ENCODE assay signal across 8 cellular contexts in genomic region chr19:43533546-43534304, GRCh38. TPM values are rescaled to one million over a fixed set of nuclear protein-coding genes. Genes with fewer than 3 reads are reported as not detected.
DNase-seq lines count a peak whose midpoint lies in the region; ATAC-seq and TF ChIP-seq lines count a peak whose summit lies in the region.

No MANE protein-coding gene starts in this region.

- peaks cover 23% of the 10 kb centered on the region for H3K4me1 Mint-ChIP-seq in activated CD4-positive, alpha-beta T cell treated with anti-CD3 and anti-CD28 coated beads, Interleukin-2, amount 10 ng/mL, durations not matched to agents 7 days and 5 days

- H3K4me3 Mint-ChIP-seq in activated CD4-positive, alpha-beta T cell treated with anti-CD3 and anti-CD28 coated beads, Interleukin-2, amount 10 ng/mL, durations not matched to agents 7 days and 5 days, result peak overlapping the region; percentile 89

- ATAC-seq in HG03432 (IDR thresholded peaks at IDR 0.05; ENCODE audit: unreplicated experiment) (peak; percentile 63), left colon (peak; percentile 68)

- peaks cover 19% of the 10 kb centered on the region for H3K36me3 Mint-ChIP-seq in activated CD4-positive, alpha-beta T cell treated with anti-CD3 and anti-CD28 coated beads, Interleukin-2, amount 10 ng/mL, durations not matched to agents 7 days and 5 days (ENCODE audit: low read depth)

- peak overlapping the region; percentile 58 for H3K4me3 ChIP-seq in AG09309 (ENCODE audit: control insufficient read depth, low read depth, low read length)
- peak overlapping the region; percentile 80 for H3K4me3 ChIP-seq in coronary artery

- peak; percentile 8 for TF ChIP-seq POLR2A in GM19193 (IDR thresholded peaks at IDR 0.05; ENCODE audit: extremely low read depth, insufficient read depth, insufficient read length)

- POLR2A ChIA-PET in activated CD4-positive, alpha-beta T cell treated with anti-CD3 and anti-CD28 coated beads, Interleukin-2, amount 10 ng/mL, durations not matched to agents 7 days and 5 days (lab: Charles Lee), result interaction anchor here (1.1 kb wide), 1 partner anchor 61 kb away, joined by 5 read pairs; no protein-coding TSS in a partner anchor

- H3K9me3 Mint-ChIP-seq in activated CD4-positive, alpha-beta T cell treated with anti-CD3 and anti-CD28 coated beads, Interleukin-2, amount 10 ng/mL, durations not matched to agents 7 days and 5 days, result peaks cover 2% of the 10 kb centered on the region

- peak overlapping the region; percentile 85 to 97 for H3K27ac ChIP-seq in coronary artery

- TF ChIP-seq CTCF in AG09309 (IDR thresholded peaks at IDR 0.05; ENCODE audit: control insufficient read depth, insufficient read depth, low read depth, low read length, missing control alignments), result no peak
- no peak for TF ChIP-seq CTCF in coronary artery (IDR thresholded peaks at IDR 0.05)

- H3K27me3 Mint-ChIP-seq in activated CD4-positive, alpha-beta T cell treated with anti-CD3 and anti-CD28 coated beads, Interleukin-2, amount 10 ng/mL, durations not matched to agents 7 days and 5 days, result no peaks in the 10 kb centered on the region

- DNase-seq in AG09309 (ENCODE audit: low read depth) (peak; percentile 98), NCI-H524 treated with DMSO at 0.1 percent for 48 hours (lab: John Stamatoyannopoulos, UW) (peak; percentile 18), coronary artery (ENCODE audit: low spot score) (peak; percentile 100), left colon (peak; percentile 99 to 100)
- peak; percentile 96 for DNase-seq in activated CD4-positive, alpha-beta T cell treated with anti-CD3 and anti-CD28 coated beads, Interleukin-2, amount 10 ng/mL, durations not matched to agents 7 days and 5 days
- DNase-seq in stimulated activated CD4-positive, alpha-beta T cell treated with anti-CD3 and anti-CD28 coated beads, Interleukin-1b, Interleukin-23, amount 100 ng/mL, for 24 hours (ENCODE audit: low read depth in 4 of 4, low spot score in 1 of 4), result peak; percentile 79 to 96 (median 86)

- CTCF ChIA-PET in activated CD4-positive, alpha-beta T cell treated with anti-CD3 and anti-CD28 coated beads, Interleukin-2, amount 10 ng/mL, durations not matched to agents 7 days and 5 days (lab: Charles Lee), result interaction anchor here (0.8 to 4.5 kb wide), 5 partner anchors 15 to 87 kb away, joined by 4 to 21 read pairs (median 6); no protein-coding TSS in a partner anchor

- H3K27ac Mint-ChIP-seq in activated CD4-positive, alpha-beta T cell treated with anti-CD3 and anti-CD28 coated beads, Interleukin-2, amount 10 ng/mL, durations not matched to agents 7 days and 5 days, result peak overlapping the region; percentile 100

- intact Hi-C loops in left colon (cut with DNase I, micrococcal nuclease), result no loop called here

RNA-seq across cellular contexts. Expression of gene ZNF575, which starts 0.7 kb away (rescaled TPM):
- 1 to 10 TPM; 6.2 to 6.3 TPM for total RNA-seq in activated CD4-positive, alpha-beta T cell treated with anti-CD3 and anti-CD28 coated beads, Interleukin-2, amount 10 ng/mL, durations not matched to agents 7 days and 5 days
- total RNA-seq in left colon, result 1 to 10 TPM; 6.5 to 7.7 TPM

RNA-seq across cellular contexts. Expression of gene ETHE1, which starts 6.7 kb away (rescaled TPM):
- 10 to 100 TPM; 66.8 to 73.7 TPM for total RNA-seq in activated CD4-positive, alpha-beta T cell treated with anti-CD3 and anti-CD28 coated beads, Interleukin-2, amount 10 ng/mL, durations not matched to agents 7 days and 5 days
- total RNA-seq in left colon, result 100 to 1,000 TPM; 480 to 631 TPM

RNA-seq across cellular contexts. Expression of gene PHLDB3, which starts 29.2 kb away (rescaled TPM):
- total RNA-seq in activated CD4-positive, alpha-beta T cell treated with anti-CD3 and anti-CD28 coated beads, Interleukin-2, amount 10 ng/mL, durations not matched to agents 7 days and 5 days, result 10 to 100 TPM; 11.9 to 18.6 TPM
- 10 to 100 TPM in 1 of 2 donors, 1 to 10 TPM in 1; 9.7 to 11.6 TPM for total RNA-seq in left colon

RNA-seq across cellular contexts. Expression of gene XRCC1, which starts 41.6 kb away (rescaled TPM):
- total RNA-seq in activated CD4-positive, alpha-beta T cell treated with anti-CD3 and anti-CD28 coated beads, Interleukin-2, amount 10 ng/mL, durations not matched to agents 7 days and 5 days, result 10 to 100 TPM; 41.2 to 42.6 TPM
- 10 to 100 TPM; 16.5 to 17.3 TPM for total RNA-seq in left colon

RNA-seq across cellular contexts. Expression of gene PINLYP, which starts 41.9 kb away (rescaled TPM):
- total RNA-seq in activated CD4-positive, alpha-beta T cell treated with anti-CD3 and anti-CD28 coated beads, Interleukin-2, amount 10 ng/mL, durations not matched to agents 7 days and 5 days, result 1 to 10 TPM; 4.1 to 5.0 TPM
- 1 to 10 TPM in 1 of 2 donors, under 1 TPM in 1; 0.95 to 1.6 TPM for total RNA-seq in left colon

Comparison
In these comparisons a context has a peak if more than half of its experiments do, and no peak if none do; other contexts are left out.
1. Peak in every context shown above with its lines: DNase-seq, ATAC-seq, H3K4me3 ChIP-seq and H3K27ac ChIP-seq.
2. DNase-seq: peak in every context shown above with its lines; median percentile 100 in coronary artery; 100 in left colon; 98 in AG09309; 96 in activated CD4-positive, alpha-beta T cell treated with anti-CD3 and anti-CD28 coated beads, Interleukin-2, amount 10 ng/mL, durations not matched to agents 7 days and 5 days; 86 in stimulated activated CD4-positive, alpha-beta T cell treated with anti-CD3 and anti-CD28 coated beads, Interleukin-1b, Interleukin-23, amount 100 ng/mL, for 24 hours; 18 in NCI-H524 treated with DMSO at 0.1 percent for 48 hours.
3. RNA of gene ETHE1, which starts 6.7 kb away (total RNA-seq): 480 to 631 TPM in left colon; 66.8 to 73.7 TPM in activated CD4-positive, alpha-beta T cell treated with anti-CD3 and anti-CD28 coated beads, Interleukin-2, amount 10 ng/mL, durations not matched to agents 7 days and 5 days; every median in the first group is over 4 times any median in the second.